In genomic region chr6:45985026-45985425, GRCh38 we compare ENCODE assay signal across 29 cellular contexts. TPM values are rescaled to one million over a fixed set of nuclear protein-coding genes. Genes with fewer than 3 reads are reported as not detected.
"Had no signal": no experiment of that assay in that cellular context is flagged by ENCODE, and none has a peak within 500 bp of the region (broad histone marks: within the 10 kb centered on the region; RNA-seq: fewer than 3 reads in every experiment).

No MANE protein-coding gene starts in this region.

- H3K4me1 ChIP-seq: body of pancreas, breast epithelium, SJCRH30 had no signal

- H3K4me3 Mint-ChIP-seq: activated CD4-positive, alpha-beta T cell treated with anti-CD3 and anti-CD28 coated beads, Interleukin-2, amount 10 ng/mL, durations not matched to agents 24 days and 14 days; activated CD8-positive, alpha-beta T cell treated with anti-CD3 and anti-CD28 coated beads for 36 hours; activated naive CD4-positive, alpha-beta T cell treated with anti-CD3 and anti-CD28 coated beads, Interleukin-2, amount 50 U/mL, for 24 hours; activated naive CD8-positive, alpha-beta T cell treated with anti-CD3 and anti-CD28 coated beads, Interleukin-2, amount 10 ng/mL, durations not matched to agents 7 days and 5 days; activated T-cell treated with anti-CD3 and anti-CD28 coated beads, Interleukin-2, amount 50 U/mL, for 72 hours had no signal

- H3K27ac ChIP-seq: body of pancreas, breast epithelium, Peyer's patch, RWPE1, SJCRH30, SK-N-MC had no signal

- H3K36me3 ChIP-seq: breast epithelium, Peyer's patch, SJCRH30 had no signal

- H3K27me3 ChIP-seq: body of pancreas, breast epithelium, Peyer's patch, SJCRH30 had no signal

- H3K4me1 Mint-ChIP-seq: activated CD4-positive, alpha-beta T cell treated with anti-CD3 and anti-CD28 coated beads, Interleukin-2, amount 10 ng/mL, durations not matched to agents 24 days and 14 days; activated naive CD4-positive, alpha-beta T cell treated with anti-CD3 and anti-CD28 coated beads, Interleukin-2, amount 50 U/mL, for 24 hours had no signal

- H3K9me3 Mint-ChIP-seq: activated CD4-positive, alpha-beta T cell treated with anti-CD3 and anti-CD28 coated beads, Interleukin-2, amount 10 ng/mL, durations not matched to agents 24 days and 14 days; activated CD8-positive, alpha-beta T cell treated with anti-CD3 and anti-CD28 coated beads for 36 hours; activated naive CD4-positive, alpha-beta T cell treated with anti-CD3 and anti-CD28 coated beads, Interleukin-2, amount 50 U/mL, for 24 hours; activated naive CD8-positive, alpha-beta T cell treated with anti-CD3 and anti-CD28 coated beads, Interleukin-2, amount 10 ng/mL, durations not matched to agents 7 days and 5 days; activated T-helper 2 cell treated with anti-CD3 and anti-CD28 coated beads, Interferon-gamma antibody, Interleukin-2, Interleukin-4, amounts not matched to agents 10 μg/mL and 5 μg/mL and 100 μg/mL, durations not matched to agents 14 hours and 24 hours and 36 hours had no signal

- H3K4me3 ChIP-seq: body of pancreas, breast epithelium, Peyer's patch, SJCRH30, SK-N-MC had no signal

- H3K27me3 Mint-ChIP-seq: activated CD8-positive, alpha-beta T cell treated with anti-CD3 and anti-CD28 coated beads for 36 hours; activated naive CD4-positive, alpha-beta T cell treated with anti-CD3 and anti-CD28 coated beads, Interleukin-2, amount 50 U/mL, for 24 hours; activated naive CD8-positive, alpha-beta T cell treated with anti-CD3 and anti-CD28 coated beads, Interleukin-2, amount 10 ng/mL, durations not matched to agents 7 days and 5 days had no signal

- DNase-seq: activated CD4-positive, alpha-beta T cell treated with anti-CD3 and anti-CD28 coated beads, Interleukin-2, amount 10 ng/mL, durations not matched to agents 24 days and 14 days; activated CD4-positive, alpha-beta T cell treated with anti-CD3 and anti-CD28 coated beads, Interleukin-2, amount 50 U/mL, for 4 hours; activated CD8-positive, alpha-beta T cell treated with anti-CD3 and anti-CD28 coated beads for 36 hours; activated gamma-delta T cell; activated naive CD4-positive, alpha-beta T cell treated with Interleukin-2 at 50 U/mL for 16 hours; activated naive CD8-positive, alpha-beta T cell treated with anti-CD3 and anti-CD28 coated beads, Interleukin-2, amount 10 ng/mL, durations not matched to agents 7 days and 5 days; activated T-cell treated with anti-CD3 and anti-CD28 coated beads, Interleukin-2, amount 50 U/mL, for 1 hour; activated T-cell treated with anti-CD3 and anti-CD28 coated beads, Interleukin-2, amount 50 U/mL, for 72 hours; body of pancreas; caudate nucleus; NCI-H1105 treated with DMSO at 0.1 percent for 48 hours; NCI-H1436; NCI-H1694; NCI-H1930; NCI-H2081 treated with DMSO at 0.1 percent for 48 hours; NCI-H226; NCI-H446 treated with DMSO at 0.1 percent for 48 hours; NCI-H524; PC-3; Peyer's patch; SHP77; SJCRH30; T1000 had no signal

- ATAC-seq: activated CD8-positive, alpha-beta T cell treated with anti-CD3 and anti-CD28 coated beads for 36 hours; body of pancreas; PC-3 had no signal

- H3K9me3 ChIP-seq: body of pancreas, breast epithelium, Peyer's patch, SJCRH30 had no signal

- H3K27ac Mint-ChIP-seq: activated CD4-positive, alpha-beta T cell treated with anti-CD3 and anti-CD28 coated beads, Interleukin-2, amount 10 ng/mL, durations not matched to agents 24 days and 14 days; activated CD8-positive, alpha-beta T cell treated with anti-CD3 and anti-CD28 coated beads for 36 hours; activated naive CD4-positive, alpha-beta T cell treated with anti-CD3 and anti-CD28 coated beads, Interleukin-2, amount 50 U/mL, for 24 hours; activated naive CD8-positive, alpha-beta T cell treated with anti-CD3 and anti-CD28 coated beads, Interleukin-2, amount 10 ng/mL, durations not matched to agents 7 days and 5 days; activated T-cell treated with anti-CD3 and anti-CD28 coated beads, Interleukin-2, amount 50 U/mL, for 72 hours; activated T-helper 2 cell treated with anti-CD3 and anti-CD28 coated beads, Interferon-gamma antibody, Interleukin-2, Interleukin-4, amounts not matched to agents 10 μg/mL and 5 μg/mL and 100 μg/mL, durations not matched to agents 14 hours and 24 hours and 36 hours had no signal

RNA-seq across cellular contexts. Expression of gene CLIC5, which starts 30.6 kb away (rescaled TPM):
- total RNA-seq: M059J, PC-3 had no signal
